In the genomic region with DNA sequence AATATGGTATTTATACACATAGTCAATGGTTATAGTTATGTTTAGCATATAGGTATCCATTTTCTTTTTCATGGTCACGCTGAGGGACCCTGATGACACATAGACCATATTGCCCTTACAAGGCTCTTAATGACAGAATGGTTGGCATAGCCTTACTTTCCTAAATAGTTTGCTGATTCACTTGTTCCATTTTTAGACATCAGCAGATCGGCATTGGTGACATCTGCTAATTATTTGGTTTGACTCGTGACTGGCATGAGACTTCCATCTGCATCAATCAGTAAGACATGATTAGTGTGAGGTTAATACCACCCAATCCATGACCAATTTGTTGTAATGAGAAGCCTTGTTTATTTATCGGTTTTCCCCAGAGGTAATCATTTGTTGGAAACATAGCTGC, we compare ENCODE assay signal across 11 cellular contexts.
"Had no signal": no experiment of that assay in that cellular context is flagged by ENCODE, and none has a peak within 500 bp of the region (broad histone marks: within the 10 kb centered on the region; RNA-seq: fewer than 3 reads in every experiment).

No MANE protein-coding gene starts in this region.

- H3K27me3 Mint-ChIP-seq: activated B cell treated with CpG ODN at 0.5 μM for 24 hours; activated CD4-positive, alpha-beta T cell treated with anti-CD3 and anti-CD28 coated beads, Interleukin-2, amount 10 ng/mL, durations not matched to agents 7 days and 5 days had no signal

- H3K27me3 ChIP-seq: adrenal gland, stomach, tibial artery, uterus had no signal

- H3K27ac Mint-ChIP-seq: activated B cell treated with CpG ODN at 0.5 μM for 24 hours; activated CD4-positive, alpha-beta T cell treated with anti-CD3 and anti-CD28 coated beads, Interleukin-2, amount 10 ng/mL, durations not matched to agents 7 days and 5 days; T-helper 1 cell treated with Interleukin-12 subunit alpha and Interleukin-12 subunit beta and Interleukin-4 antibody, amounts not matched to agents 30 μg/mL and 1 μg/mL, for 36 hours had no signal

- H3K9me3 ChIP-seq: adrenal gland, stomach, tibial artery, uterus had no signal

- H3K4me1 Mint-ChIP-seq: neural crest cell had no signal

- H3K9me3 Mint-ChIP-seq: activated B cell treated with CpG ODN at 0.5 μM for 24 hours; activated CD4-positive, alpha-beta T cell treated with anti-CD3 and anti-CD28 coated beads, Interleukin-2, amount 10 ng/mL, durations not matched to agents 7 days and 5 days; activated naive CD4-positive, alpha-beta T cell treated with anti-CD3 and anti-CD28 coated beads for 36 hours; central memory CD8-positive, alpha-beta T cell; T-helper 1 cell treated with Interleukin-12 subunit alpha and Interleukin-12 subunit beta and Interleukin-4 antibody, amounts not matched to agents 30 μg/mL and 1 μg/mL, for 36 hours had no signal

- H3K4me3 ChIP-seq: adrenal gland, skin epidermis, stomach, tibial artery, uterus had no signal

- H3K4me3 Mint-ChIP-seq: activated B cell treated with CpG ODN at 0.5 μM for 24 hours; activated CD4-positive, alpha-beta T cell treated with anti-CD3 and anti-CD28 coated beads, Interleukin-2, amount 10 ng/mL, durations not matched to agents 7 days and 5 days; activated naive CD4-positive, alpha-beta T cell treated with anti-CD3 and anti-CD28 coated beads for 36 hours; central memory CD8-positive, alpha-beta T cell; neural crest cell; T-helper 1 cell treated with Interleukin-12 subunit alpha and Interleukin-12 subunit beta and Interleukin-4 antibody, amounts not matched to agents 30 μg/mL and 1 μg/mL, for 36 hours had no signal

- H3K27ac ChIP-seq: tibial artery, uterus had no signal

- H3K4me1 ChIP-seq: tibial artery, uterus had no signal

- H3K36me3 ChIP-seq: adrenal gland, stomach, tibial artery, uterus had no signal
